In the genomic region with DNA sequence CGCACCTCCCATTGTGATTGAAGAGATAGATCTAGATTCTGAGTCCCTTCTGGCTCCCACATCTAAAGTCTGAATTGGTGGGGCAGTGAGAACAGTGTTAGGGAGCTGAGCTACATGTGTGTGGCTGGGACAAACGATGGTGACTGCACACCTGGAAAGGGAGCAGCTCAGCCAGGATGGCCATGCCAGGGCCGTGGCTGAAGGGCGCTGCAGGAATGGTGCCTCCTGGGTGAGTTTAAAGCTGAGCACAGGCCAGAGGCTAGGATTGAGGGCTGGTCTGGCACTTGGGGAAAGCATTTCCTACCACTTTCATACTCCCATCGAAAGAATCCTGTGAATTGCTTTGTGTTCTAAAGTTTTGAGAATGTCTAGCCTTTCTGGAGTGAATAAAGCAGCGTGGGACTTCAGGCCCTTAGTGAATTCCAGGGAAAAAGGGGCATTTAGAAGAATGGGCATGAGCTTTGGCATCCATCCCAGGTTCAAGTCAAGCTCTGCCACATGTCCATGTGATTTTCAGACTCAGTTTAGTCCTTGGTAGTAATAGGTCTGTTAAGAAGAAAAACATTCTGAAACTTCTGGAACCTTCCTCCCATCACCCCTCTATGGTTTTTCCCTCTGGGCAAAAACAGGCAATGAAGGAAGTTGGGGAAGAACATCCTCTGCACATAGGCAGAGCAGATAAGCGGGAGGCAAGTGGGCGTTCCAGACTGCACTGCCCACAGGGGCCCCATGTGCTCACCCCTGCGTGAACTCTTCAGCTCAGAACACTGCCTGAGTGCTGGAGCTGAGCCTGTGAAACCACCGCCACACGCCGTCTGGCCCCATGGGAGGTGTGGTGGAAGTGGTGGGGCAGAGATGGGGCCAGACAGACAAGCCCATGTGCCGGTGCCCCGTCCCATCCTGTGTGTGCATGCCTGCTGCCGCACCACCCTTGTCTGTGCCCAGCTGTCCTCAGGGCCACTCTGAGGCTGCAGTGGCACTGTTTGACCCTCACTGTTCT, we compare ENCODE assay signal across 8 cellular contexts. TPM values are rescaled to one million over a fixed set of nuclear protein-coding genes. Genes with fewer than 3 reads are reported as not detected.
DNase-seq lines count a peak whose midpoint lies in the region; ATAC-seq, FAIRE-seq and TF ChIP-seq lines count a peak whose summit lies in the region.
"Had no signal": no experiment of that assay in that cellular context is flagged by ENCODE, and none has a peak within 500 bp of the region (broad histone marks: within the 10 kb centered on the region; RNA-seq: fewer than 3 reads in every experiment).

No MANE protein-coding gene starts in this region.

- intact Hi-C loops in right lobe of liver (cut with DNase I), result no loop called here
- intact Hi-C loops in HepG2 (cut with micrococcal nuclease; ENCODE audit: unreplicated experiment), result no loop called here

- ATAC-seq in right lobe of liver, result peak in 3 of 4 donors; percentile 22 to 38 (median 26)
- ATAC-seq in HepG2, result no peak
- ATAC-seq: Panc1 had no signal

- H3K27me3 ChIP-seq in right lobe of liver, result no peaks in the 10 kb centered on the region
- no peaks in the 10 kb centered on the region for H3K27me3 ChIP-seq in HepG2 (ENCODE audit: control insufficient read depth in 1 of 2, insufficient read depth in 2 of 2, low read length in 2 of 2)

- H3K4me1 ChIP-seq in right lobe of liver, result no peaks in the 10 kb centered on the region
- H3K4me1 ChIP-seq in HepG2 (ENCODE audit: insufficient read depth, low read length), result no peaks in the 10 kb centered on the region

- WGBS in right lobe of liver (ENCODE audit: insufficient coverage, low coverage, low lambda C conversion rate, missing lambda C conversion rate), result 95% methylated on average over 4 of the region's 15 CpGs
- 96% methylated on average over 11 of the region's 15 CpGs for WGBS in HepG2 (ENCODE audit: low lambda C conversion rate)

- H4K20me1 ChIP-seq in HepG2 (ENCODE audit: insufficient read depth, low read length), result no peaks in the 10 kb centered on the region

- CTCF ChIA-PET in HepG2 (lab: Yijun Ruan, JAX; ENCODE audit: low intra/inter-chr PET ratio, low total read pairs) (no interaction called here), RWPE1 (lab: Yijun Ruan, JAX) (no interaction called here)

- H3K4me2 ChIP-seq in HepG2 (ENCODE audit: low read depth, low read length), result no peak overlapping the region

- no peak overlapping the region for H2AFZ ChIP-seq in HepG2 (ENCODE audit: low read length)

- no peak overlapping the region for H3K4me3 ChIP-seq in right lobe of liver
- H3K4me3 ChIP-seq in HepG2 (replicated peaks in 1 of 3; ENCODE audit: insufficient read depth in 1 of 3, low read depth in 2 of 3, low read length in 3 of 3), result no peak overlapping the region

- H3K27ac ChIP-seq in right lobe of liver, result no peak overlapping the region
- no peak overlapping the region for H3K27ac ChIP-seq in HepG2 (ENCODE audit: extremely low read length, insufficient read depth, low read length)
- 0 out of 2 replicates have a peak overlapping the region, but pooled peaks have one; percentile 9 for H3K27ac ChIP-seq in RWPE1

- POLR2A ChIA-PET in HepG2 (lab: Yijun Ruan, JAX) (no interaction called here), RWPE1 (lab: Yijun Ruan, JAX; ENCODE audit: low non-redundant PET) (interaction anchor here (0.5 kb wide), 1 partner anchor 42 kb away, joined by 4 read pairs; no protein-coding TSS in a partner anchor)

- no peak overlapping the region for H3K9ac ChIP-seq in HepG2 (ENCODE audit: insufficient read depth, low read depth, low read length)

- no TSS peak for BruUV-seq in HepG2 (replicated peaks; lab: Mats Ljungman, UMichigan)

- H3K36me3 ChIP-seq in right lobe of liver, result peaks cover 0 to 87% (median 29%) of the 10 kb centered on the region in 4 donors
- peaks cover 36 to 70% of the 10 kb centered on the region in 2 experiments for H3K36me3 ChIP-seq in HepG2 (replicated peaks in 1 of 2; ENCODE audit: control insufficient read depth in 1 of 2, insufficient read depth in 2 of 2, low read length in 2 of 2)

- in situ Hi-C loops in HepG2 (cut with HindIII; ENCODE audit: extremely low pct_ligation_motif_present, low pct_unique_long_range_greater_than_20kb), result no loop called here

- no peaks in the 10 kb centered on the region for H3K79me2 ChIP-seq in HepG2 (ENCODE audit: insufficient read depth, low read length)

- TF ChIP-seq POLR2A in right lobe of liver (IDR thresholded peaks at IDR 0.05), result no peak
- TF ChIP-seq POLR2A in HepG2 (IDR thresholded peaks at IDR 0.05; ENCODE audit: insufficient read depth in 1 of 2, low read depth in 2 of 2, low read length in 2 of 2), result no peak

- DNase-seq in right lobe of liver, result no peak
- no peak for DNase-seq in HepG2 (ENCODE audit: low spot score)
- DNase-seq in RWPE1 (ENCODE audit: low spot score), result no peak
- DNase-seq in COLO668 (lab: John Stamatoyannopoulos, UW; ENCODE audit: unreplicated experiment), result no peak
- no peak for DNase-seq in C1 segment of cervical spinal cord (lab: John Stamatoyannopoulos, UW)
- DNase-seq in mucosa of gallbladder (ENCODE audit: low spot score), result no peak

- TF ChIP-seq EP300 in HepG2 (IDR thresholded peaks at IDR 0.05; ENCODE audit: low read depth in 2 of 2, low read length in 2 of 2) (no peak), HepG2 (CRISPR knock-in tag; IDR thresholded peaks at IDR 0.05; ENCODE audit: borderline replicate concordance) (no peak)

- no peaks in the 10 kb centered on the region for H3K9me3 ChIP-seq in right lobe of liver
- H3K9me3 ChIP-seq in HepG2 (ENCODE audit: low read length), result no peaks in the 10 kb centered on the region

- TF ChIP-seq CTCF in right lobe of liver (IDR thresholded peaks at IDR 0.05) (no peak), HepG2 (CRISPR knock-in tag; IDR thresholded peaks at IDR 0.05) (no peak), RWPE1 (conservative IDR thresholded peaks at IDR 0.05; ENCODE audit: low read depth) (no peak)

- FAIRE-seq in HepG2 (lab: Jason Lieb, UNC), result no peak
- FAIRE-seq: endothelial cell of umbilical vein had no signal

- no peak for TF ChIP-seq RAD21 in HepG2 (CRISPR knock-in tag; IDR thresholded peaks at IDR 0.05)

RNA-seq across cellular contexts. Expression of gene CPNE9, which starts 12.9 kb away (rescaled TPM):
- not detected for total RNA-seq in right lobe of liver
- not detected in 2 replicates for total RNA-seq in HepG2 (2016; rRNA removed; fragmentation: Illumina TruSeq; extraction: Trizol)
- not detected in 2 replicates for total RNA-seq in HepG2 (2016; cell fraction: cytosol; rRNA removed; fragmentation: Illumina TruSeq; extraction: Trizol; ENCODE audit: low read depth)
- not detected in 2 replicates for total RNA-seq in HepG2 (2016; cell fraction: insoluble cytoplasmic fraction; rRNA removed; fragmentation: Illumina TruSeq; extraction: Trizol)
- not detected in 2 replicates for total RNA-seq in HepG2 (2016; cell fraction: membrane; rRNA removed; fragmentation: Illumina TruSeq; extraction: Trizol)
- not detected in 2 replicates for total RNA-seq in HepG2 (2016; cell fraction: nucleus; rRNA removed; fragmentation: Illumina TruSeq; extraction: Trizol)
- polyA plus RNA-seq in HepG2 (2011; rRNA removed), result 0.14 and 0.20 TPM in 2 replicates
- 0.14 and 0.17 TPM in 2 replicates for polyA plus RNA-seq in HepG2 (2011; cell fraction: cytosol; rRNA removed)
- polyA plus RNA-seq in HepG2 (2011; cell fraction: nucleus; rRNA removed), result 0.35 and 0.63 TPM in 2 replicates
- 0.19 TPM in 1 of 2 replicates, not detected in the other for polyA plus RNA-seq in HepG2 (2012)
- not detected in 2 replicates for polyA plus RNA-seq in HepG2 (2016; cell fraction: cytosol; fragmentation: Illumina TruSeq; extraction: Trizol; ENCODE audit: low read depth)
- polyA plus RNA-seq in HepG2 (2016; cell fraction: insoluble cytoplasmic fraction; fragmentation: Illumina TruSeq; extraction: Trizol; ENCODE audit: low read depth), result not detected in 2 replicates
- polyA plus RNA-seq in HepG2 (2016; cell fraction: membrane; fragmentation: Illumina TruSeq; extraction: Trizol; ENCODE audit: low read depth), result not detected in 2 replicates
- not detected in 2 replicates for polyA plus RNA-seq in HepG2 (2016; cell fraction: nucleus; fragmentation: Illumina TruSeq; extraction: Trizol; ENCODE audit: insufficient read depth, low read depth)
- not detected in 2 replicates for polyA minus RNA-seq in HepG2 (2011; rRNA and poly(A)+ RNA removed; ENCODE audit: low replicate concordance)
- polyA minus RNA-seq in HepG2 (2011; cell fraction: cytosol; rRNA and poly(A)+ RNA removed), result not detected in 2 replicates
- polyA minus RNA-seq in HepG2 (2011; cell fraction: nucleus; rRNA and poly(A)+ RNA removed), result not detected in 2 replicates
- total RNA-seq in mucosa of gallbladder, result 0.37 TPM
- total RNA-seq: endothelial cell of umbilical vein had no signal
- polyA plus RNA-seq: endothelial cell of umbilical vein had no signal

RNA-seq across cellular contexts. Expression of gene BRPF1, which starts 40.8 kb away (rescaled TPM):
- total RNA-seq in right lobe of liver, result 1 to 10 TPM; 3.5 to 5.4 (median 5.1) TPM
- 7.5 and 10.0 TPM in 2 replicates for total RNA-seq in HepG2 (2016; rRNA removed; fragmentation: Illumina TruSeq; extraction: Trizol)
- total RNA-seq in HepG2 (2016; cell fraction: cytosol; rRNA removed; fragmentation: Illumina TruSeq; extraction: Trizol; ENCODE audit: low read depth), result 1.9 and 2.6 TPM in 2 replicates
- total RNA-seq in HepG2 (2016; cell fraction: insoluble cytoplasmic fraction; rRNA removed; fragmentation: Illumina TruSeq; extraction: Trizol), result 6.6 and 9.5 TPM in 2 replicates
- 4.2 and 4.4 TPM in 2 replicates for total RNA-seq in HepG2 (2016; cell fraction: membrane; rRNA removed; fragmentation: Illumina TruSeq; extraction: Trizol)
- total RNA-seq in HepG2 (2016; cell fraction: nucleus; rRNA removed; fragmentation: Illumina TruSeq; extraction: Trizol), result 11.3 and 13.7 TPM in 2 replicates
- polyA plus RNA-seq in HepG2 (2011; rRNA removed), result 7.3 and 7.4 TPM in 2 replicates
- polyA plus RNA-seq in HepG2 (2011; cell fraction: cytosol; rRNA removed), result 4.3 and 5.0 TPM in 2 replicates
- 26.1 and 36.3 TPM in 2 replicates for polyA plus RNA-seq in HepG2 (2011; cell fraction: nucleus; rRNA removed)
- polyA plus RNA-seq in HepG2 (2012), result 6.0 and 6.8 TPM in 2 replicates
- polyA plus RNA-seq in HepG2 (2016; cell fraction: cytosol; fragmentation: Illumina TruSeq; extraction: Trizol; ENCODE audit: low read depth), result 0.49 and 0.61 TPM in 2 replicates
- polyA plus RNA-seq in HepG2 (2016; cell fraction: insoluble cytoplasmic fraction; fragmentation: Illumina TruSeq; extraction: Trizol; ENCODE audit: low read depth), result 6.7 and 7.2 TPM in 2 replicates
- polyA plus RNA-seq in HepG2 (2016; cell fraction: membrane; fragmentation: Illumina TruSeq; extraction: Trizol; ENCODE audit: low read depth), result 1.5 and 1.6 TPM in 2 replicates
- 29.3 and 31.8 TPM in 2 replicates for polyA plus RNA-seq in HepG2 (2016; cell fraction: nucleus; fragmentation: Illumina TruSeq; extraction: Trizol; ENCODE audit: insufficient read depth, low read depth)
- polyA minus RNA-seq in HepG2 (2011; rRNA and poly(A)+ RNA removed; ENCODE audit: low replicate concordance), result 9.9 and 28.6 TPM in 2 replicates
- polyA minus RNA-seq in HepG2 (2011; cell fraction: cytosol; rRNA and poly(A)+ RNA removed), result 3.2 and 6.0 TPM in 2 replicates
- polyA minus RNA-seq in HepG2 (2011; cell fraction: nucleus; rRNA and poly(A)+ RNA removed), result 12.9 and 15.8 TPM in 2 replicates
- 17.3 TPM for total RNA-seq in mucosa of gallbladder

RNA-seq across cellular contexts. Expression of gene MTMR14, which starts 41.4 kb away (rescaled TPM):
- total RNA-seq in right lobe of liver, result 10 to 100 TPM; 15.8 to 20.0 (median 18.8) TPM
- total RNA-seq in HepG2 (2016; rRNA removed; fragmentation: Illumina TruSeq; extraction: Trizol), result 32.1 and 32.8 TPM in 2 replicates
- total RNA-seq in HepG2 (2016; cell fraction: cytosol; rRNA removed; fragmentation: Illumina TruSeq; extraction: Trizol; ENCODE audit: low read depth), result 13.1 and 13.6 TPM in 2 replicates
- 31.6 and 34.2 TPM in 2 replicates for total RNA-seq in HepG2 (2016; cell fraction: insoluble cytoplasmic fraction; rRNA removed; fragmentation: Illumina TruSeq; extraction: Trizol)
- 27.7 and 29.6 TPM in 2 replicates for total RNA-seq in HepG2 (2016; cell fraction: membrane; rRNA removed; fragmentation: Illumina TruSeq; extraction: Trizol)
- total RNA-seq in HepG2 (2016; cell fraction: nucleus; rRNA removed; fragmentation: Illumina TruSeq; extraction: Trizol), result 21.4 and 25.0 TPM in 2 replicates
- polyA plus RNA-seq in HepG2 (2011; rRNA removed), result 27.1 and 34.1 TPM in 2 replicates
- polyA plus RNA-seq in HepG2 (2011; cell fraction: cytosol; rRNA removed), result 24.2 and 25.0 TPM in 2 replicates
- 50.1 and 52.8 TPM in 2 replicates for polyA plus RNA-seq in HepG2 (2011; cell fraction: nucleus; rRNA removed)
- 21.2 and 22.8 TPM in 2 replicates for polyA plus RNA-seq in HepG2 (2012)
- polyA plus RNA-seq in HepG2 (2016; cell fraction: cytosol; fragmentation: Illumina TruSeq; extraction: Trizol; ENCODE audit: low read depth), result 12.6 and 13.3 TPM in 2 replicates
- 28.2 TPM in 2 replicates for polyA plus RNA-seq in HepG2 (2016; cell fraction: insoluble cytoplasmic fraction; fragmentation: Illumina TruSeq; extraction: Trizol; ENCODE audit: low read depth)
- 18.7 and 19.2 TPM in 2 replicates for polyA plus RNA-seq in HepG2 (2016; cell fraction: membrane; fragmentation: Illumina TruSeq; extraction: Trizol; ENCODE audit: low read depth)
- 30.0 and 32.2 TPM in 2 replicates for polyA plus RNA-seq in HepG2 (2016; cell fraction: nucleus; fragmentation: Illumina TruSeq; extraction: Trizol; ENCODE audit: insufficient read depth, low read depth)
- 38.6 and 41.3 TPM in 2 replicates for polyA minus RNA-seq in HepG2 (2011; rRNA and poly(A)+ RNA removed; ENCODE audit: low replicate concordance)
- 14.0 and 18.4 TPM in 2 replicates for polyA minus RNA-seq in HepG2 (2011; cell fraction: cytosol; rRNA and poly(A)+ RNA removed)
- 34.6 and 41.4 TPM in 2 replicates for polyA minus RNA-seq in HepG2 (2011; cell fraction: nucleus; rRNA and poly(A)+ RNA removed)
- 32.7 TPM for total RNA-seq in mucosa of gallbladder

RNA-seq across cellular contexts. Expression of gene OGG1, which starts 59.0 kb away (rescaled TPM):
- total RNA-seq in right lobe of liver (10 to 100 TPM; 12.3 to 27.8 (median 15.7) TPM), HepG2 (2016; rRNA removed; fragmentation: Illumina TruSeq; extraction: Trizol) (23.8 and 28.7 TPM in 2 replicates), mucosa of gallbladder (37.6 TPM)
- total RNA-seq in HepG2 (2016; cell fraction: cytosol; rRNA removed; fragmentation: Illumina TruSeq; extraction: Trizol; ENCODE audit: low read depth), result 45.5 and 45.8 TPM in 2 replicates
- total RNA-seq in HepG2 (2016; cell fraction: insoluble cytoplasmic fraction; rRNA removed; fragmentation: Illumina TruSeq; extraction: Trizol), result 26.5 and 28.3 TPM in 2 replicates
- 17.8 and 19.8 TPM in 2 replicates for total RNA-seq in HepG2 (2016; cell fraction: membrane; rRNA removed; fragmentation: Illumina TruSeq; extraction: Trizol)
- 23.3 and 24.6 TPM in 2 replicates for total RNA-seq in HepG2 (2016; cell fraction: nucleus; rRNA removed; fragmentation: Illumina TruSeq; extraction: Trizol)
- polyA plus RNA-seq in HepG2 (2011; rRNA removed), result 33.2 and 38.9 TPM in 2 replicates
- polyA plus RNA-seq in HepG2 (2011; cell fraction: cytosol; rRNA removed), result 23.2 and 27.3 TPM in 2 replicates
- polyA plus RNA-seq in HepG2 (2011; cell fraction: nucleus; rRNA removed), result 48.7 and 59.7 TPM in 2 replicates
- 19.0 and 19.1 TPM in 2 replicates for polyA plus RNA-seq in HepG2 (2012)
- polyA plus RNA-seq in HepG2 (2016; cell fraction: cytosol; fragmentation: Illumina TruSeq; extraction: Trizol; ENCODE audit: low read depth), result 9.3 and 10.9 TPM in 2 replicates
- 31.9 and 32.4 TPM in 2 replicates for polyA plus RNA-seq in HepG2 (2016; cell fraction: insoluble cytoplasmic fraction; fragmentation: Illumina TruSeq; extraction: Trizol; ENCODE audit: low read depth)
- 15.9 and 18.6 TPM in 2 replicates for polyA plus RNA-seq in HepG2 (2016; cell fraction: membrane; fragmentation: Illumina TruSeq; extraction: Trizol; ENCODE audit: low read depth)
- polyA plus RNA-seq in HepG2 (2016; cell fraction: nucleus; fragmentation: Illumina TruSeq; extraction: Trizol; ENCODE audit: insufficient read depth, low read depth), result 26.3 and 38.4 TPM in 2 replicates
- 89.8 and 134 TPM in 2 replicates for polyA minus RNA-seq in HepG2 (2011; rRNA and poly(A)+ RNA removed; ENCODE audit: low replicate concordance)
- 15.1 and 17.1 TPM in 2 replicates for polyA minus RNA-seq in HepG2 (2011; cell fraction: cytosol; rRNA and poly(A)+ RNA removed)
- 56.5 and 63.9 TPM in 2 replicates for polyA minus RNA-seq in HepG2 (2011; cell fraction: nucleus; rRNA and poly(A)+ RNA removed)
